ENCODE assay signal across 16 cellular contexts in the genomic region with DNA sequence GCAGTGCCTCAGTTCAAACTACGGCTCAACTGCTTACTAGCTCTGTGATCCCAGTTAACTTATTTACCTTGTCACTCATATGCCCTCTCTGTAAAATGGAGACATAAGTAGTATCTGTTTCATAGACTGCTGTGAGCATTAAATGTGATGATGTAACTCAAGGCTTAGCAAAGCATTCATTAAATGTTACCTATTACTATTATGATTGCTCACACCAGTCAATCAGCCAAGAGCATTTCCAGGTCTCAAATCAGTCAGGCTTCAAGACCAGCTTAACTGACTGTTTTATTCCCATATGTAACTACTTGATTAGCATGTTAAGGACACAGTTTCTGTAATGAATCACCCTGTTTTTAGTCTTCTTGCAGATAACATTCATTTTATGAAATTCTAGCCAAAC.
DNase-seq lines count a peak whose midpoint lies in the region; ATAC-seq and TF ChIP-seq lines count a peak whose summit lies in the region.
"Had no signal": no experiment of that assay in that cellular context is flagged by ENCODE, and none has a peak within 500 bp of the region (broad histone marks: within the 10 kb centered on the region; RNA-seq: fewer than 3 reads in every experiment).

No MANE protein-coding gene starts in this region.

- H3K36me3 Mint-ChIP-seq in activated T-cell treated with anti-CD3 and anti-CD28 coated beads, Interleukin-2, amount 50 U/mL, for 72 hours (ENCODE audit: insufficient read depth in 2 of 2) = no peaks in the 10 kb centered on the region

- H3K27ac ChIP-seq in smooth muscle cell (ENCODE audit: low read depth) = peak overlapping the region; percentile 77
- H3K27ac ChIP-seq: brain microvascular endothelial cell, gastrocnemius medialis, KMS-11, ovary, suprapubic skin had no signal

- DNase-seq in activated T-cell treated with anti-CD3 and anti-CD28 coated beads, Interleukin-2, amount 50 U/mL, for 72 hours = peak in 1 of 2 donors; percentile 19
- DNase-seq in activated T-cell treated with anti-CD3 and anti-CD28 coated beads, Interleukin-2, amount 50 U/mL, for 1 hour = no peak
- peak; percentile 13 for DNase-seq in amniotic epithelial cell (ENCODE audit: low read depth)
- no peak for DNase-seq in smooth muscle cell (lab: John Stamatoyannopoulos, UW; ENCODE audit: unreplicated experiment)
- no peak for DNase-seq in NCI-H510A treated with DMSO at 0.1 percent for 48 hours (lab: John Stamatoyannopoulos, UW)
- DNase-seq in hepatic stellate cell (ENCODE audit: low spot score) = no peak
- DNase-seq: brain microvascular endothelial cell; DMS 273 treated with DMSO at 0.1 percent for 48 hours; effector CD4-positive, alpha-beta T cell; gastrocnemius medialis; NCI-H446 treated with DMSO at 0.1 percent for 48 hours; ovary had no signal

- no peaks in the 10 kb centered on the region for H3K9me3 Mint-ChIP-seq in activated T-cell treated with anti-CD3 and anti-CD28 coated beads, Interleukin-2, amount 50 U/mL, for 72 hours

- 35% methylated on average over 1 of the region's 1 CpG for WGBS in smooth muscle cell (ENCODE audit: low lambda C conversion rate)

- ATAC-seq in activated T-cell treated with anti-CD3 and anti-CD28 coated beads, Interleukin-2, amount 50 U/mL, for 72 hours (replicated peaks in 1 of 2) = peak; percentile 75 to 84
- peak; percentile 74 for ATAC-seq in HG03354 (IDR thresholded peaks at IDR 0.05; ENCODE audit: poor library complexity, severe bottlenecking, unreplicated experiment)
- no peak for ATAC-seq in HG02884 (IDR thresholded peaks at IDR 0.05; ENCODE audit: unreplicated experiment)
- ATAC-seq: gastrocnemius medialis had no signal

- peak overlapping the region; percentile 71 for H3K4me2 ChIP-seq in smooth muscle cell
- H3K4me2 ChIP-seq: KMS-11 had no signal

- H3K9ac ChIP-seq in smooth muscle cell (ENCODE audit: low read depth) = no peak overlapping the region
- H3K9ac ChIP-seq: KMS-11 had no signal

- peak overlapping the region; percentile 38 to 77 for H3K4me3 Mint-ChIP-seq in activated T-cell treated with anti-CD3 and anti-CD28 coated beads, Interleukin-2, amount 50 U/mL, for 72 hours

- H3K27me3 Mint-ChIP-seq in activated T-cell treated with anti-CD3 and anti-CD28 coated beads, Interleukin-2, amount 50 U/mL, for 72 hours (ENCODE audit: low read depth) = no peaks in the 10 kb centered on the region

- H2AFZ ChIP-seq in smooth muscle cell (ENCODE audit: low read depth) = peak overlapping the region; percentile 2

- H3K36me3 ChIP-seq in smooth muscle cell (ENCODE audit: low read depth) = no peaks in the 10 kb centered on the region
- H3K36me3 ChIP-seq: brain microvascular endothelial cell, gastrocnemius medialis, ovary, suprapubic skin had no signal

- H3K4me3 ChIP-seq in smooth muscle cell = no peak overlapping the region
- H3K4me3 ChIP-seq: gastrocnemius medialis, ovary, suprapubic skin had no signal

- H3K79me2 ChIP-seq in smooth muscle cell (ENCODE audit: low read depth) = peaks cover 4% of the 10 kb centered on the region

- no peaks in the 10 kb centered on the region for H4K20me1 ChIP-seq in smooth muscle cell (ENCODE audit: low read depth)

- H3F3A ChIP-seq in smooth muscle cell (ENCODE audit: low read depth) = peaks cover 7% of the 10 kb centered on the region

- peaks cover 33% of the 10 kb centered on the region for H3K4me1 Mint-ChIP-seq in activated T-cell treated with anti-CD3 and anti-CD28 coated beads, Interleukin-2, amount 50 U/mL, for 72 hours (ENCODE audit: low read depth)

- H3K4me1 ChIP-seq in smooth muscle cell (ENCODE audit: low read depth) = peaks cover 6% of the 10 kb centered on the region
- H3K4me1 ChIP-seq: gastrocnemius medialis, suprapubic skin had no signal

- H3K27me3 ChIP-seq in smooth muscle cell (ENCODE audit: low read depth) = no peaks in the 10 kb centered on the region
- H3K27me3 ChIP-seq: brain microvascular endothelial cell, gastrocnemius medialis, ovary, suprapubic skin had no signal

- TF ChIP-seq CTCF in smooth muscle cell (IDR thresholded peaks at IDR 0.05; ENCODE audit: borderline replicate concordance, insufficient read depth, poor library complexity, severe bottlenecking) = no peak

- peak overlapping the region; percentile 91 for H3K27ac Mint-ChIP-seq in activated T-cell treated with anti-CD3 and anti-CD28 coated beads, Interleukin-2, amount 50 U/mL, for 72 hours

- H3K9me3 ChIP-seq in smooth muscle cell (replicated peaks; ENCODE audit: low read depth) = no peaks in the 10 kb centered on the region
- H3K9me3 ChIP-seq: gastrocnemius medialis, ovary, suprapubic skin had no signal
